ENCODE assay signal across 9 cellular contexts in genomic region chr10:100528123-100528884, GRCh38. TPM values are rescaled to one million over a fixed set of nuclear protein-coding genes. Genes with fewer than 3 reads are reported as not detected.
A peak's percentile ranks its signal among the peaks of the same experiment; 100 is the strongest.
DNase-seq lines count a peak whose midpoint lies in the region; ATAC-seq and TF ChIP-seq lines count a peak whose summit lies in the region.
"Had no signal": no experiment of that assay in that cellular context is flagged by ENCODE, and none has a peak within 500 bp of the region (broad histone marks: within the 10 kb centered on the region; RNA-seq: fewer than 3 reads in every experiment).

No MANE protein-coding gene starts in this region.

- no peak for TF ChIP-seq POLR2A in tibial nerve (IDR thresholded peaks at IDR 0.05)

- no peaks in the 10 kb centered on the region for H3K27me3 ChIP-seq in kidney epithelial cell (ENCODE audit: control insufficient read depth, insufficient read depth, low read length)
- H3K27me3 ChIP-seq in tibial nerve, result no peaks in the 10 kb centered on the region

- peak overlapping the region; percentile 100 for H3K4me3 Mint-ChIP-seq in activated T-cell treated with anti-CD3 and anti-CD28 coated beads, Interleukin-2, amount 50 U/mL, for 4 hours
- H3K4me3 Mint-ChIP-seq in activated T-helper 2 cell treated with anti-CD3 and anti-CD28 coated beads, Interferon-gamma antibody, Interleukin-2, Interleukin-4, amounts not matched to agents 10 μg/mL and 5 μg/mL and 100 μg/mL, durations not matched to agents 14 hours and 24 hours and 36 hours (ENCODE audit: low read depth), result peak overlapping the region; percentile 89

- H3K4me3 ChIP-seq in kidney epithelial cell (ENCODE audit: low read depth, low read length) (peak overlapping the region; percentile 87), tibial nerve (peak overlapping the region; percentile 55 to 97 (median 82))

- no peaks in the 10 kb centered on the region for H3K9me3 ChIP-seq in tibial nerve

- intact Hi-C loops in activated T-helper 2 cell treated with anti-CD3 and anti-CD28 coated beads, Interferon-gamma antibody, Interleukin-2, Interleukin-4, amounts not matched to agents 10 μg/mL and 5 μg/mL and 100 μg/mL, durations not matched to agents 14 hours and 24 hours and 36 hours (cut with micrococcal nuclease), result loop anchor here (1.0 to 5.0 kb wide), 4 partner anchors 10 to 241 kb away; partner anchors contain the start of gene BLOC1S2

- no peak for DNase-seq in activated T-cell treated with anti-CD3 and anti-CD28 coated beads, Interleukin-2, amount 50 U/mL, for 4 hours
- DNase-seq in activated T-cell treated with anti-CD3 and anti-CD28 coated beads for 4 hours (no peak), kidney epithelial cell (ENCODE audit: low read depth) (no peak), tibial nerve (ENCODE audit: low spot score in 2 of 2) (no peak), KG1 (lab: John Stamatoyannopoulos, UW) (no peak), DMS53 (lab: John Stamatoyannopoulos, UW) (no peak)
- DNase-seq in activated T-helper 2 cell treated with anti-CD3 and anti-CD28 coated beads, Interferon-gamma antibody, Interleukin-2, Interleukin-4, amounts not matched to agents 10 μg/mL and 5 μg/mL and 100 μg/mL, durations not matched to agents 14 hours and 24 hours and 36 hours (ENCODE audit: low spot score), result no peak
- DNase-seq: islet precursor cell had no signal

- TF ChIP-seq EP300 in tibial nerve (IDR thresholded peaks at IDR 0.05), result no peak

- peak overlapping the region; percentile 95 for H3K27ac Mint-ChIP-seq in activated T-helper 2 cell treated with anti-CD3 and anti-CD28 coated beads, Interferon-gamma antibody, Interleukin-2, Interleukin-4, amounts not matched to agents 10 μg/mL and 5 μg/mL and 100 μg/mL, durations not matched to agents 14 hours and 24 hours and 36 hours

- TF ChIP-seq CTCF in kidney epithelial cell (IDR thresholded peaks at IDR 0.05; ENCODE audit: insufficient read depth, low read length, poor library complexity, severe bottlenecking) (no peak), tibial nerve (IDR thresholded peaks at IDR 0.05) (no peak)

- H3K27ac ChIP-seq in tibial nerve, result peak overlapping the region in 2 of 4 donors; percentile 66 to 92

- H3K27me3 Mint-ChIP-seq in activated T-cell treated with anti-CD3 and anti-CD28 coated beads, Interleukin-2, amount 50 U/mL, for 4 hours (ENCODE audit: low read depth), result no peaks in the 10 kb centered on the region
- no peaks in the 10 kb centered on the region for H3K27me3 Mint-ChIP-seq in activated T-helper 2 cell treated with anti-CD3 and anti-CD28 coated beads, Interferon-gamma antibody, Interleukin-2, Interleukin-4, amounts not matched to agents 10 μg/mL and 5 μg/mL and 100 μg/mL, durations not matched to agents 14 hours and 24 hours and 36 hours (ENCODE audit: low read depth)

- 32 to 42% methylated on average over 7 of the region's 7 CpGs for WGBS in tibial nerve, 2 donors

- peaks cover 1% of the 10 kb centered on the region for H3K36me3 ChIP-seq in kidney epithelial cell (ENCODE audit: control insufficient read depth, insufficient read depth, low read length)
- peaks cover 0 to 43% (median 6%) of the 10 kb centered on the region in 3 donors for H3K36me3 ChIP-seq in tibial nerve

- peaks cover 38% of the 10 kb centered on the region for H3K4me1 Mint-ChIP-seq in activated T-cell treated with anti-CD3 and anti-CD28 coated beads, Interleukin-2, amount 50 U/mL, for 4 hours (ENCODE audit: low read depth)
- H3K4me1 Mint-ChIP-seq in activated T-helper 2 cell treated with anti-CD3 and anti-CD28 coated beads, Interferon-gamma antibody, Interleukin-2, Interleukin-4, amounts not matched to agents 10 μg/mL and 5 μg/mL and 100 μg/mL, durations not matched to agents 14 hours and 24 hours and 36 hours (ENCODE audit: low read depth), result peaks cover 24% of the 10 kb centered on the region

- peak; percentile 39 to 64 for ATAC-seq in activated T-cell treated with anti-CD3 and anti-CD28 coated beads, Interleukin-2, amount 50 U/mL, for 4 hours
- no peak for ATAC-seq in GM21528 (IDR thresholded peaks at IDR 0.05; ENCODE audit: low FRiP score, unreplicated experiment)

- H3K36me3 Mint-ChIP-seq in activated T-cell treated with anti-CD3 and anti-CD28 coated beads, Interleukin-2, amount 50 U/mL, for 4 hours (ENCODE audit: insufficient read depth), result peaks cover 22% of the 10 kb centered on the region
- peaks cover 54% of the 10 kb centered on the region for H3K36me3 Mint-ChIP-seq in activated T-helper 2 cell treated with anti-CD3 and anti-CD28 coated beads, Interferon-gamma antibody, Interleukin-2, Interleukin-4, amounts not matched to agents 10 μg/mL and 5 μg/mL and 100 μg/mL, durations not matched to agents 14 hours and 24 hours and 36 hours (ENCODE audit: low read depth)

- H3K4me1 ChIP-seq in tibial nerve, result peaks cover 0 to 28% (median 12%) of the 10 kb centered on the region in 4 donors

- no peaks in the 10 kb centered on the region for H3K9me3 Mint-ChIP-seq in activated T-cell treated with anti-CD3 and anti-CD28 coated beads, Interleukin-2, amount 50 U/mL, for 4 hours
- H3K9me3 Mint-ChIP-seq in activated T-helper 2 cell treated with anti-CD3 and anti-CD28 coated beads, Interferon-gamma antibody, Interleukin-2, Interleukin-4, amounts not matched to agents 10 μg/mL and 5 μg/mL and 100 μg/mL, durations not matched to agents 14 hours and 24 hours and 36 hours, result no peaks in the 10 kb centered on the region

RNA-seq across cellular contexts. Expression of gene NDUFB8, which starts 1.4 kb away (rescaled TPM):
- 100 to 1,000 TPM; 261 to 286 (median 280) TPM for total RNA-seq in activated T-cell treated with anti-CD3 and anti-CD28 coated beads, Interleukin-2, amount 50 U/mL, for 4 hours
- total RNA-seq in activated T-helper 2 cell treated with anti-CD3 and anti-CD28 coated beads, Interferon-gamma antibody, Interleukin-2, Interleukin-4, amounts not matched to agents 10 μg/mL and 5 μg/mL and 100 μg/mL, durations not matched to agents 14 hours and 24 hours and 36 hours, result 278 and 283 TPM in 2 replicates
- total RNA-seq in kidney epithelial cell, result 148 and 183 TPM in 2 replicates
- 100 to 1,000 TPM; 106 to 161 (median 132) TPM for total RNA-seq in tibial nerve

RNA-seq across cellular contexts. Expression of gene HIF1AN, which starts 7.4 kb away (rescaled TPM):
- 10 to 100 TPM; 42.8 to 52.6 (median 48.7) TPM for total RNA-seq in activated T-cell treated with anti-CD3 and anti-CD28 coated beads, Interleukin-2, amount 50 U/mL, for 4 hours
- total RNA-seq in activated T-helper 2 cell treated with anti-CD3 and anti-CD28 coated beads, Interferon-gamma antibody, Interleukin-2, Interleukin-4, amounts not matched to agents 10 μg/mL and 5 μg/mL and 100 μg/mL, durations not matched to agents 14 hours and 24 hours and 36 hours, result 46.7 and 47.9 TPM in 2 replicates
- total RNA-seq in kidney epithelial cell (11.4 and 11.5 TPM in 2 replicates), tibial nerve (10 to 100 TPM; 11.8 to 24.0 (median 13.6) TPM)

RNA-seq across cellular contexts. Expression of gene SEC31B, which starts 8.6 kb away (rescaled TPM):
- total RNA-seq in activated T-cell treated with anti-CD3 and anti-CD28 coated beads, Interleukin-2, amount 50 U/mL, for 4 hours, result 1 to 10 TPM; 6.2 to 7.6 (median 6.9) TPM
- total RNA-seq in activated T-helper 2 cell treated with anti-CD3 and anti-CD28 coated beads, Interferon-gamma antibody, Interleukin-2, Interleukin-4, amounts not matched to agents 10 μg/mL and 5 μg/mL and 100 μg/mL, durations not matched to agents 14 hours and 24 hours and 36 hours, result 57.4 and 60.6 TPM in 2 replicates
- 1.6 and 2.6 TPM in 2 replicates for total RNA-seq in kidney epithelial cell
- 10 to 100 TPM; 12.7 to 24.9 (median 17.5) TPM for total RNA-seq in tibial nerve
